Comparison of ENCODE assay signal across 8 cellular contexts in genomic region chr20:49928411-49929141, GRCh38.
A peak's percentile ranks its signal among the peaks of the same experiment; 100 is the strongest.
DNase-seq lines count a peak whose midpoint lies in the region; ATAC-seq and TF ChIP-seq lines count a peak whose summit lies in the region.

No MANE protein-coding gene starts in this region.

- TF ChIP-seq CTCF in WERI-Rb-1 (IDR thresholded peaks at IDR 0.05; ENCODE audit: low read depth, low read length), result peak; percentile 75

- H3K27ac ChIP-seq in ACC112 (ENCODE audit: low read depth, low read length) (peak overlapping the region; percentile 5; the same call in 1 of the 2 replicates), WERI-Rb-1 (no peak overlapping the region)

- in situ Hi-C loops in T47D (cut with HindIII; ENCODE audit: low pct_unique_long_range_greater_than_20kb, low sequenced_read_pairs), result no loop called here

- H3K79me2 ChIP-seq in ACC112 (ENCODE audit: control insufficient read depth, insufficient read depth, low read length, unreplicated experiment), result no peaks in the 10 kb centered on the region

- ATAC-seq in HG03135 (IDR thresholded peaks at IDR 0.05; ENCODE audit: unreplicated experiment), result no peak

- peak overlapping the region; percentile 94 for H2AFZ ChIP-seq in ACC112 (ENCODE audit: low read length, unreplicated experiment)

- no peaks in the 10 kb centered on the region for H3K36me3 ChIP-seq in ACC112 (ENCODE audit: insufficient read depth, low read length)
- no peaks in the 10 kb centered on the region for H3K36me3 ChIP-seq in WERI-Rb-1

- peaks cover 6% of the 10 kb centered on the region for H3K4me1 ChIP-seq in ACC112 (ENCODE audit: control insufficient read depth, insufficient read depth, low read length, unreplicated experiment)

- DNase-seq in GM19240 (ENCODE audit: insufficient read length, low spot score) (peak; percentile 71), NCI-H2227 treated with DMSO at 0.1 percent for 48 hours (lab: John Stamatoyannopoulos, UW) (peak; percentile 83), WERI-Rb-1 (peak; percentile 82), T47D (ENCODE audit: low read depth in 1 of 2, low spot score in 1 of 2) (peak; percentile 83 to 92), iris pigment epithelial cell (ENCODE audit: low read depth) (peak; percentile 91)
- DNase-seq in stimulated activated CD4-positive, alpha-beta T cell treated with anti-CD3 and anti-CD28 coated beads, Interleukin-12 subunit alpha, Interleukin-12 subunit beta, amount 100 ng/mL, for 48 hours (ENCODE audit: low read depth in 2 of 3, low spot score in 1 of 3), result peak; percentile 63 to 87 (median 71)

- peaks cover 5% of the 10 kb centered on the region for H3K9me3 ChIP-seq in WERI-Rb-1 (ENCODE audit: severe bottlenecking)

- H3K4me3 ChIP-seq in ACC112 (ENCODE audit: low read depth, low read length), result peak overlapping the region; percentile 19
- no peak overlapping the region for H3K4me3 ChIP-seq in WERI-Rb-1 (ENCODE audit: low read depth, low read length)

- no peaks in the 10 kb centered on the region for H3K27me3 ChIP-seq in ACC112 (ENCODE audit: insufficient read depth, low read length)
- H3K27me3 ChIP-seq in WERI-Rb-1 (ENCODE audit: insufficient read depth, low read depth, severe bottlenecking), result no peaks in the 10 kb centered on the region
